In genomic region chr2:235707411-235708096, GRCh38 we compare ENCODE assay signal across 18 cellular contexts.
"Had no signal": no experiment of that assay in that cellular context is flagged by ENCODE, and none has a peak within 500 bp of the region (broad histone marks: within the 10 kb centered on the region; RNA-seq: fewer than 3 reads in every experiment).

No MANE protein-coding gene starts in this region.

- H3K4me1 Mint-ChIP-seq: memory B cell had no signal

- DNase-seq: activated CD4-positive, alpha-beta T cell treated with anti-CD3 and anti-CD28 coated beads for 1 hour; activated CD4-positive, alpha-beta T cell treated with anti-CD3 and anti-CD28 coated beads, Interleukin-2, amount 50 U/mL, for 48 hours; activated effector memory CD4-positive, alpha-beta T cell treated with Interleukin-2 at 50 U/mL for 16 hours; activated naive CD4-positive, alpha-beta T cell treated with anti-CD3 and anti-CD28 coated beads, Interleukin-2, amount 50 U/mL, for 16 hours; activated T-cell treated with anti-CD3 and anti-CD28 coated beads, Interleukin-2, amount 50 U/mL, for 24 hours; adrenal gland; body of pancreas; cerebellar nuclear complex; effector memory CD4-positive, alpha-beta T cell; foreskin fibroblast; kidney glomerular epithelial cell; left ventricle myocardium superior; psoas muscle; spleen; stomach had no signal

- H3K36me3 ChIP-seq: adrenal gland, spleen had no signal

- H3K9me3 Mint-ChIP-seq: activated T-cell treated with anti-CD3 and anti-CD28 coated beads, Interleukin-2, amount 50 U/mL, for 24 hours; memory B cell; nephron had no signal

- H3K4me3 ChIP-seq: adrenal gland, body of pancreas, psoas muscle, spleen, stomach, thoracic aorta had no signal

- H3K27me3 Mint-ChIP-seq: memory B cell had no signal

- H3K27ac Mint-ChIP-seq: activated T-cell treated with anti-CD3 and anti-CD28 coated beads, Interleukin-2, amount 50 U/mL, for 24 hours; memory B cell; nephron had no signal

- H3K27me3 ChIP-seq: adrenal gland, body of pancreas, spleen, stomach had no signal

- H3K27ac ChIP-seq: adrenal gland, body of pancreas, psoas muscle, spleen, thoracic aorta had no signal

- H3K4me1 ChIP-seq: adrenal gland, spleen had no signal

- H3K4me3 Mint-ChIP-seq: activated T-cell treated with anti-CD3 and anti-CD28 coated beads, Interleukin-2, amount 50 U/mL, for 24 hours; memory B cell; nephron had no signal

- H3K36me3 Mint-ChIP-seq: memory B cell had no signal

- H3K9me3 ChIP-seq: adrenal gland, body of pancreas, psoas muscle, spleen, stomach, thoracic aorta had no signal
